2 cellular contexts compared by ENCODE assay signal in genomic region chr9:136171801-136172411, GRCh38.
TF ChIP-seq lines count a peak whose summit lies in the region.

No MANE protein-coding gene starts in this region.

TF ChIP-seq in GM23338, 12 proteins besides CTCF, POLR2A, EP300 and RAD21 (continued from another document):
- no peak for TF ChIP-seq ZNF462 (CRISPR knock-in tag; IDR thresholded peaks at IDR 0.05)
- TF ChIP-seq EZH2phosphoT487 (IDR thresholded peaks at IDR 0.05; ENCODE audit: unreplicated experiment): no peak
- no peak for TF ChIP-seq JUNB (IDR thresholded peaks at IDR 0.05; ENCODE audit: unreplicated experiment)
- no peak for TF ChIP-seq NANOG (IDR thresholded peaks at IDR 0.05; ENCODE audit: borderline replicate concordance)

TF ChIP-seq in WTC11, 78 proteins besides CTCF, POLR2A, EP300 and RAD21 (continued from another document):
- TF ChIP-seq ZBTB43 (CRISPR knock-in tag; IDR thresholded peaks at IDR 0.05): no peak
TF ChIP-seq in WTC11: peak in this region for 1.
